Comparison of ENCODE assay signal across 29 cellular contexts in the genomic region with DNA sequence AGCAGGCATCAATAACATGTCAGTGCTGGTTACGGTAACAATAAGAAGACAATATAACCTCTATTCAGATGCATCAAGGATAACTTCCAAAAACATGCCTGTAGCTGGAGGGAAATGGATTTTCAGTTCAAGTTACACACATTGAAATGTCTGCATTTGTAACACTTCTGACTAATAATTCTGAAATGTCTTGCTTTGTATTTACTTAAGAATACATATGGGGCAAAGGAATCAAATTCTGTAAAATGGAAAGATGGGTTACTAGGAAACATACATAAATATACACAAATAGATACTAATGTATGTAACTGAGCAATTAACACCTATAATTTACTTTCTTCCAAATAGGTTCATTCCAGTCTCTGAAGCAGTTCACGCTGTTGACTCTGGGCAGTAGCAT.
"Had no signal": no experiment of that assay in that cellular context is flagged by ENCODE, and none has a peak within 500 bp of the region (broad histone marks: within the 10 kb centered on the region; RNA-seq: fewer than 3 reads in every experiment).

No MANE protein-coding gene starts in this region.

- H3K4me3 ChIP-seq: left lung, lower lobe of right lung, pancreas, prostate gland, skin epidermis, stomach, testis, thyroid gland, transverse colon, upper lobe of left lung, vagina had no signal

- H3K4me1 ChIP-seq: left lung, lower lobe of right lung, pancreas, prostate gland, stomach, testis, thyroid gland, transverse colon, upper lobe of left lung, vagina had no signal

- H3K27me3 ChIP-seq: left lung, pancreas, stomach, testis, thyroid gland, transverse colon, upper lobe of left lung, vagina had no signal

- H3K27ac ChIP-seq: left lung, lower lobe of right lung, pancreas, prostate gland, skin epidermis, stomach, testis, thyroid gland, transverse colon, upper lobe of left lung, vagina had no signal

- H3K36me3 ChIP-seq: left lung, lower lobe of right lung, pancreas, prostate gland, stomach, thyroid gland, transverse colon, upper lobe of left lung, vagina had no signal

- DNase-seq: immature natural killer cell; kidney; left colon; left lung; lower lobe of right lung; mammary epithelial cell; mesenchymal stem cell; naive thymus-derived CD8-positive, alpha-beta T cell; nucleus accumbens; pancreas; posterior cingulate gyrus; retina; right cardiac atrium; stimulated activated CD4-positive, alpha-beta T cell treated with anti-CD3 and anti-CD28 coated beads, Interleukin-12 subunit alpha, Interleukin-12 subunit beta, amount 100 ng/mL, for 4 hours; stimulated activated CD4-positive, alpha-beta T cell treated with anti-CD3 and anti-CD28 coated beads, Interleukin-15, amount 100 ng/mL, for 24 hours; stimulated activated CD4-positive, alpha-beta T cell treated with anti-CD3 and anti-CD28 coated beads, Interleukin-2, amount 100 ng/mL, for 24 hours; stimulated activated CD4-positive, alpha-beta T cell treated with anti-CD3 and anti-CD28 coated beads, Interleukin-4, amount 100 ng/mL, for 1 hour; stimulated activated naive B cell treated with anti-CD40 and anti-IgM and Interleukin-4, amounts not matched to agents 10 μg/mL and 1 μg/mL and 100 μg/mL, for 72 hours; stimulated activated naive CD8-positive, alpha-beta T cell treated with anti-CD3 and anti-CD28 coated beads, Interleukin-15, Interleukin-2, amounts not matched to agents 100 U/mL and 50 U/mL, for 24 hours; stomach; testis; thyroid gland; transverse colon; upper lobe of left lung had no signal

- ATAC-seq: left colon; left lung; lower lobe of right lung; naive thymus-derived CD8-positive, alpha-beta T cell; pancreas; right cardiac atrium; sciatic nerve; stimulated activated naive B cell treated with anti-CD40 and anti-IgM and Interleukin-4, amounts not matched to agents 10 μg/mL and 1 μg/mL and 100 μg/mL, for 72 hours; stimulated activated naive CD8-positive, alpha-beta T cell treated with anti-CD3 and anti-CD28 coated beads, Interleukin-15, Interleukin-2, amounts not matched to agents 100 U/mL and 50 U/mL, for 24 hours had no signal

- H3K9me3 ChIP-seq: left lung, lower lobe of right lung, pancreas, prostate gland, testis, thyroid gland, transverse colon, upper lobe of left lung, vagina had no signal

- FAIRE-seq: islet of Langerhans, kidney, pancreas had no signal
